ENCODE assay signal across 1 cellular context in the genomic region with DNA sequence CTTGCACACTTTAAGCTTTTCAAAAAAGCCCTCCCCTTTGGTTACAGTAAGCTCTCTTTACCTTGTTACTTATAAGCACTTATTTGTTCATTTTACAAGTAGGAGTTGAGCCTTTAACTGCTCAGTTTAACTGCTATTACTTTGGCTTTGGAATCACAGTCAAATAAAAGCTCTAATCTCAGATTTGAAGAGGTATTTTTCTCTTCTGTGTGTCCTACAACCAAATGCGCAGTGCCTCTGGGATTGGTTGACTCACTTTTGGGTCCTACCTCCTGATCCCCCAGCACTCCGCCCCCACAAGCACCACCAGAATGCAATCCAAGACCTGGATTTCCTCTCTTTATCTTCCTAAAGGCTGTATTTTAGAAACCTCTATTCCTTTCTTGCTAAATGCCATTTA.
TF ChIP-seq lines count a peak whose summit lies in the region.

No MANE protein-coding gene starts in this region.

TF ChIP-seq in A549, 52 proteins besides CTCF, POLR2A, EP300 and RAD21:
- TF ChIP-seq, protein P1, sequence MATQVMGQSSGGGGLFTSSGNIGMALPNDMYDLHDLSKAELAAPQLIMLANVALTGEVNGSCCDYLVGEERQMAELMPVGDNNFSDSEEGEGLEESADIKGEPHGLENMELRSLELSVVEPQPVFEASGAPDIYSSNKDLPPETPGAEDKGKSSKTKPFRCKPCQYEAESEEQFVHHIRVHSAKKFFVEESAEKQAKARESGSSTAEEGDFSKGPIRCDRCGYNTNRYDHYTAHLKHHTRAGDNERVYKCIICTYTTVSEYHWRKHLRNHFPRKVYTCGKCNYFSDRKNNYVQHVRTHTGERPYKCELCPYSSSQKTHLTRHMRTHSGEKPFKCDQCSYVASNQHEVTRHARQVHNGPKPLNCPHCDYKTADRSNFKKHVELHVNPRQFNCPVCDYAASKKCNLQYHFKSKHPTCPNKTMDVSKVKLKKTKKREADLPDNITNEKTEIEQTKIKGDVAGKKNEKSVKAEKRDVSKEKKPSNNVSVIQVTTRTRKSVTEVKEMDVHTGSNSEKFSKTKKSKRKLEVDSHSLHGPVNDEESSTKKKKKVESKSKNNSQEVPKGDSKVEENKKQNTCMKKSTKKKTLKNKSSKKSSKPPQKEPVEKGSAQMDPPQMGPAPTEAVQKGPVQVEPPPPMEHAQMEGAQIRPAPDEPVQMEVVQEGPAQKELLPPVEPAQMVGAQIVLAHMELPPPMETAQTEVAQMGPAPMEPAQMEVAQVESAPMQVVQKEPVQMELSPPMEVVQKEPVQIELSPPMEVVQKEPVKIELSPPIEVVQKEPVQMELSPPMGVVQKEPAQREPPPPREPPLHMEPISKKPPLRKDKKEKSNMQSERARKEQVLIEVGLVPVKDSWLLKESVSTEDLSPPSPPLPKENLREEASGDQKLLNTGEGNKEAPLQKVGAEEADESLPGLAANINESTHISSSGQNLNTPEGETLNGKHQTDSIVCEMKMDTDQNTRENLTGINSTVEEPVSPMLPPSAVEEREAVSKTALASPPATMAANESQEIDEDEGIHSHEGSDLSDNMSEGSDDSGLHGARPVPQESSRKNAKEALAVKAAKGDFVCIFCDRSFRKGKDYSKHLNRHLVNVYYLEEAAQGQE (IDR thresholded peaks at IDR 0.05): no peak
- TF ChIP-seq, protein P2, sequence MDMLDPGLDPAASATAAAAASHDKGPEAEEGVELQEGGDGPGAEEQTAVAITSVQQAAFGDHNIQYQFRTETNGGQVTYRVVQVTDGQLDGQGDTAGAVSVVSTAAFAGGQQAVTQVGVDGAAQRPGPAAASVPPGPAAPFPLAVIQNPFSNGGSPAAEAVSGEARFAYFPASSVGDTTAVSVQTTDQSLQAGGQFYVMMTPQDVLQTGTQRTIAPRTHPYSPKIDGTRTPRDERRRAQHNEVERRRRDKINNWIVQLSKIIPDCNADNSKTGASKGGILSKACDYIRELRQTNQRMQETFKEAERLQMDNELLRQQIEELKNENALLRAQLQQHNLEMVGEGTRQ (IDR thresholded peaks at IDR 0.05): no peak
- TF ChIP-seq FOXS1 (CRISPR knock-in tag; IDR thresholded peaks at IDR 0.05): no peak
- no peak for TF ChIP-seq FOSL2 (IDR thresholded peaks at IDR 0.05)
- TF ChIP-seq FOSL2 (CRISPR knock-in tag; IDR thresholded peaks at IDR 0.05): no peak
- TF ChIP-seq, protein P3, sequence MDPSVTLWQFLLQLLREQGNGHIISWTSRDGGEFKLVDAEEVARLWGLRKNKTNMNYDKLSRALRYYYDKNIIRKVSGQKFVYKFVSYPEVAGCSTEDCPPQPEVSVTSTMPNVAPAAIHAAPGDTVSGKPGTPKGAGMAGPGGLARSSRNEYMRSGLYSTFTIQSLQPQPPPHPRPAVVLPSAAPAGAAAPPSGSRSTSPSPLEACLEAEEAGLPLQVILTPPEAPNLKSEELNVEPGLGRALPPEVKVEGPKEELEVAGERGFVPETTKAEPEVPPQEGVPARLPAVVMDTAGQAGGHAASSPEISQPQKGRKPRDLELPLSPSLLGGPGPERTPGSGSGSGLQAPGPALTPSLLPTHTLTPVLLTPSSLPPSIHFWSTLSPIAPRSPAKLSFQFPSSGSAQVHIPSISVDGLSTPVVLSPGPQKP (IDR thresholded peaks at IDR 0.05; ENCODE audit: low read depth, low read length): no peak
- no peak for TF ChIP-seq ZNF302 (CRISPR knock-in tag; IDR thresholded peaks at IDR 0.05)
- TF ChIP-seq FOSB (CRISPR knock-in tag; IDR thresholded peaks at IDR 0.05): no peak
